16 cellular contexts compared by ENCODE assay signal in genomic region chr12:48340891-48341290, GRCh38. TPM values are rescaled to one million over a fixed set of nuclear protein-coding genes. Genes with fewer than 3 reads are reported as not detected.
DNase-seq lines count a peak whose midpoint lies in the region; ATAC-seq and TF ChIP-seq lines count a peak whose summit lies in the region.
"Had no signal": no experiment of that assay in that cellular context is flagged by ENCODE, and none has a peak within 500 bp of the region (broad histone marks: within the 10 kb centered on the region; RNA-seq: fewer than 3 reads in every experiment).

No MANE protein-coding gene starts in this region.

- POLR2A ChIA-PET in CD4-positive, alpha-beta memory T cell (lab: Charles Lee; ENCODE audit: partially characterized antibody) = interaction anchor here (1.7 to 2.9 kb wide), 2 partner anchors 9 to 142 kb away, joined by 4 to 9 read pairs; partner anchors contain the start of gene ZNF641
- POLR2A ChIA-PET in activated CD4-positive, alpha-beta T cell treated with anti-CD3 and anti-CD28 coated beads, Interleukin-2, amount 10 ng/mL, durations not matched to agents 7 days and 5 days (lab: Charles Lee) = no interaction called here

- H3K27ac ChIP-seq in CD4-positive, alpha-beta memory T cell (ENCODE audit: low read depth, low read length) = no peak overlapping the region
- no peak overlapping the region for H3K27ac ChIP-seq in upper lobe of right lung
- H3K27ac ChIP-seq: PC-9, RWPE1, SJCRH30 had no signal

- ATAC-seq in upper lobe of right lung = peak; percentile 20
- no peak for ATAC-seq in GM21390 (IDR thresholded peaks at IDR 0.05; ENCODE audit: unreplicated experiment)

- H3K4me1 Mint-ChIP-seq in CD4-positive, alpha-beta memory T cell = peaks cover 8 to 18% (median 16%) of the 10 kb centered on the region in 4 donors
- H3K4me1 Mint-ChIP-seq in activated CD4-positive, alpha-beta T cell treated with anti-CD3 and anti-CD28 coated beads, Interleukin-2, amount 10 ng/mL, durations not matched to agents 7 days and 5 days = peaks cover 7% of the 10 kb centered on the region

- no peak overlapping the region for H3K4me3 ChIP-seq in CD4-positive, alpha-beta memory T cell (ENCODE audit: low read length in 2 of 2)
- no peak overlapping the region for H3K4me3 ChIP-seq in upper lobe of right lung
- H3K4me3 ChIP-seq: PC-9, SJCRH30 had no signal

- H3K36me3 Mint-ChIP-seq in CD4-positive, alpha-beta memory T cell = peaks cover 60 to 75% of the 10 kb centered on the region in 2 donors
- peaks cover 56% of the 10 kb centered on the region for H3K36me3 Mint-ChIP-seq in activated CD4-positive, alpha-beta T cell treated with anti-CD3 and anti-CD28 coated beads, Interleukin-2, amount 10 ng/mL, durations not matched to agents 7 days and 5 days (ENCODE audit: low read depth)

- no peaks in the 10 kb centered on the region for H3K27me3 Mint-ChIP-seq in CD4-positive, alpha-beta memory T cell
- no peaks in the 10 kb centered on the region for H3K27me3 Mint-ChIP-seq in activated CD4-positive, alpha-beta T cell treated with anti-CD3 and anti-CD28 coated beads, Interleukin-2, amount 10 ng/mL, durations not matched to agents 7 days and 5 days
- H3K27me3 Mint-ChIP-seq: CD4-positive, alpha-beta T cell had no signal

- no peak for DNase-seq in CD4-positive, alpha-beta memory T cell
- DNase-seq in NOMO-1 treated with dmso at 0.1 percent for 144 hours (lab: John Stamatoyannopoulos, UW; ENCODE audit: unreplicated experiment) (peak; percentile 11), medulla oblongata (ENCODE audit: extremely low spot score) (peak; percentile 25), upper lobe of right lung (no peak), NCI-H526 treated with DMSO at 0.1 percent for 48 hours (lab: John Stamatoyannopoulos, UW) (no peak)
- no peak for DNase-seq in activated CD4-positive, alpha-beta T cell treated with anti-CD3 and anti-CD28 coated beads, Interleukin-2, amount 10 ng/mL, durations not matched to agents 7 days and 5 days
- DNase-seq: AML-193; CD4-positive, alpha-beta T cell; NCI-H1105; NCI-H2081; NCI-H774; PC-9; SJCRH30 had no signal

- no peak for TF ChIP-seq CTCF in upper lobe of right lung (IDR thresholded peaks at IDR 0.05)

- H3K4me3 Mint-ChIP-seq in CD4-positive, alpha-beta memory T cell = no peak overlapping the region
- H3K4me3 Mint-ChIP-seq in activated CD4-positive, alpha-beta T cell treated with anti-CD3 and anti-CD28 coated beads, Interleukin-2, amount 10 ng/mL, durations not matched to agents 7 days and 5 days = no peak overlapping the region
- H3K4me3 Mint-ChIP-seq: CD4-positive, alpha-beta T cell; T-helper 1 cell treated with Interleukin-12 subunit alpha and Interleukin-12 subunit beta and Interleukin-4 antibody, amounts not matched to agents 30 μg/mL and 1 μg/mL, for 36 hours had no signal

- H3K27me3 ChIP-seq in CD4-positive, alpha-beta memory T cell (ENCODE audit: insufficient read depth, low read length) = no peaks in the 10 kb centered on the region
- H3K27me3 ChIP-seq in upper lobe of right lung = no peaks in the 10 kb centered on the region
- H3K27me3 ChIP-seq: SJCRH30 had no signal

- peaks cover 30% of the 10 kb centered on the region for H3K36me3 ChIP-seq in CD4-positive, alpha-beta memory T cell (ENCODE audit: insufficient read depth, low read length)
- H3K36me3 ChIP-seq in upper lobe of right lung = peaks cover 38% of the 10 kb centered on the region

- H3K9me3 Mint-ChIP-seq in CD4-positive, alpha-beta memory T cell = peaks cover 0 to 4% (median 0%) of the 10 kb centered on the region in 8 donors
- no peaks in the 10 kb centered on the region for H3K9me3 Mint-ChIP-seq in activated CD4-positive, alpha-beta T cell treated with anti-CD3 and anti-CD28 coated beads, Interleukin-2, amount 10 ng/mL, durations not matched to agents 7 days and 5 days
- H3K9me3 Mint-ChIP-seq: T-helper 1 cell treated with Interleukin-12 subunit alpha and Interleukin-12 subunit beta and Interleukin-4 antibody, amounts not matched to agents 30 μg/mL and 1 μg/mL, for 36 hours had no signal

- peak overlapping the region in 4 of 7 donors; percentile 9 to 75 (median 58) for H3K27ac Mint-ChIP-seq in CD4-positive, alpha-beta memory T cell
- H3K27ac Mint-ChIP-seq in activated CD4-positive, alpha-beta T cell treated with anti-CD3 and anti-CD28 coated beads, Interleukin-2, amount 10 ng/mL, durations not matched to agents 7 days and 5 days = no peak overlapping the region
- H3K27ac Mint-ChIP-seq: T-helper 1 cell treated with Interleukin-12 subunit alpha and Interleukin-12 subunit beta and Interleukin-4 antibody, amounts not matched to agents 30 μg/mL and 1 μg/mL, for 36 hours had no signal

- CTCF ChIA-PET in CD4-positive, alpha-beta memory T cell (lab: Charles Lee; ENCODE audit: partially characterized antibody) = interaction anchor here (1.2 to 1.5 kb wide), 2 partner anchors 9 to 277 kb away, joined by 3 to 5 read pairs; no protein-coding TSS in a partner anchor
- CTCF ChIA-PET in activated CD4-positive, alpha-beta T cell treated with anti-CD3 and anti-CD28 coated beads, Interleukin-2, amount 10 ng/mL, durations not matched to agents 7 days and 5 days (lab: Charles Lee) = interaction anchor here (0.6 to 0.8 kb wide), 3 partner anchors 11 to 201 kb away, joined by 3 to 7 read pairs (median 3); no protein-coding TSS in a partner anchor

- no peaks in the 10 kb centered on the region for H3K4me1 ChIP-seq in CD4-positive, alpha-beta memory T cell (ENCODE audit: insufficient read depth, low read length)
- H3K4me1 ChIP-seq in upper lobe of right lung = peaks cover 8% of the 10 kb centered on the region
- H3K4me1 ChIP-seq: SJCRH30 had no signal

- no peaks in the 10 kb centered on the region for H3K9me3 ChIP-seq in CD4-positive, alpha-beta memory T cell (ENCODE audit: control insufficient read depth in 1 of 2, low read length in 2 of 2)
- no peaks in the 10 kb centered on the region for H3K9me3 ChIP-seq in upper lobe of right lung
- H3K9me3 ChIP-seq: SJCRH30 had no signal

- intact Hi-C loops in CD4-positive, alpha-beta memory T cell (cut with micrococcal nuclease) = no loop called here
- intact Hi-C loops in upper lobe of right lung (cut with DNase I) = no loop called here

RNA-seq across cellular contexts. Expression of gene ZNF641, which starts 9.8 kb away (rescaled TPM):
- 10 to 100 TPM; 39.9 to 41.2 TPM for total RNA-seq in CD4-positive, alpha-beta memory T cell
- 10 to 100 TPM in 1 of 2 donors, 1 to 10 TPM in 1; 4.9 to 14.9 TPM for polyA plus RNA-seq in CD4-positive, alpha-beta memory T cell
- 30.9 TPM for total RNA-seq in upper lobe of right lung
- total RNA-seq in activated CD4-positive, alpha-beta T cell treated with anti-CD3 and anti-CD28 coated beads, Interleukin-2, amount 10 ng/mL, durations not matched to agents 7 days and 5 days = 10 to 100 TPM; 21.5 to 24.0 TPM

Comparison
In these comparisons a context has a peak if more than half of its experiments do, and no peak if none do; other contexts are left out.
1. DNase-seq: peak in NOMO-1 treated with dmso at 0.1 percent for 144 hours (single experiment) and medulla oblongata (single experiment); none in CD4-positive, alpha-beta memory T cell (0 of 5), upper lobe of right lung (single experiment), activated CD4-positive, alpha-beta T cell treated with anti-CD3 and anti-CD28 coated beads, Interleukin-2, amount 10 ng/mL, durations not matched to agents 7 days and 5 days (single experiment) and NCI-H526 treated with DMSO at 0.1 percent for 48 hours (single experiment).